24 cellular contexts compared by ENCODE assay signal in genomic region chr5:2238732-2239131, GRCh38.
"Had no signal": no experiment of that assay in that cellular context is flagged by ENCODE, and none has a peak within 500 bp of the region (broad histone marks: within the 10 kb centered on the region; RNA-seq: fewer than 3 reads in every experiment).

No MANE protein-coding gene starts in this region.

- ATAC-seq: naive thymus-derived CD4-positive, alpha-beta T cell; natural killer cell; right cardiac atrium; right lobe of liver; stimulated activated effector memory CD8-positive, alpha-beta T cell treated with anti-CD3 and anti-CD28 coated beads, Interleukin-12 subunit alpha, Interleukin-12 subunit beta, amount 100 ng/mL, for 72 hours; stimulated activated naive B cell treated with anti-CD40 and anti-IgM and Interleukin-4, amounts not matched to agents 10 μg/mL and 1 μg/mL and 100 μg/mL, for 72 hours; upper lobe of right lung had no signal

- H3K4me3 ChIP-seq: neural progenitor cell, ovary, prostate gland, right lobe of liver, sigmoid colon, stomach, thoracic aorta, tibial artery, transverse colon, upper lobe of right lung, uterus had no signal

- H3K9ac ChIP-seq: neural progenitor cell had no signal

- DNase-seq: naive thymus-derived CD4-positive, alpha-beta T cell; natural killer cell; occipital lobe; ovary; retina; right cardiac atrium; right lobe of liver; sigmoid colon; small intestine; stimulated activated CD4-positive, alpha-beta T cell treated with anti-CD3 and anti-CD28 coated beads, Interleukin-15, amount 100 ng/mL, for 24 hours; stimulated activated CD4-positive, alpha-beta T cell treated with anti-CD3 and anti-CD28 coated beads, Interleukin-2, amount 100 ng/mL, for 24 hours; stimulated activated CD4-positive, alpha-beta T cell treated with anti-CD3 and anti-CD28 coated beads, Interleukin-2, amount 100 ng/mL, for 48 hours; stimulated activated CD4-positive, alpha-beta T cell treated with anti-CD3 and anti-CD28 coated beads, Interleukin-4, amount 100 ng/mL, for 24 hours; stimulated activated naive B cell treated with anti-CD40 and anti-IgM and Interleukin-4, amounts not matched to agents 10 μg/mL and 1 μg/mL and 100 μg/mL, for 72 hours; stimulated activated naive CD4-positive, alpha-beta T cell treated with Interleukin-2 at 50 U/mL for 16 hours; stomach; tibial artery; transverse colon; upper lobe of right lung; uterus had no signal

- H3K9me3 ChIP-seq: ovary, prostate gland, right lobe of liver, thoracic aorta, upper lobe of right lung, uterus had no signal

- H3K36me3 ChIP-seq: neural progenitor cell, ovary, prostate gland, right lobe of liver, sigmoid colon, stomach, thoracic aorta, tibial artery, transverse colon, upper lobe of right lung, uterus had no signal

- H2AFZ ChIP-seq: neural progenitor cell had no signal

- H3K4me2 ChIP-seq: neural progenitor cell had no signal

- H3K27ac ChIP-seq: neural progenitor cell, ovary, prostate gland, right lobe of liver, sigmoid colon, stomach, thoracic aorta, tibial artery, transverse colon, upper lobe of right lung, uterus had no signal

- H3K27me3 ChIP-seq: neural progenitor cell, ovary, right lobe of liver, sigmoid colon, stomach, tibial artery, transverse colon, upper lobe of right lung, uterus had no signal

- H3K4me1 ChIP-seq: neural progenitor cell, prostate gland, right lobe of liver, sigmoid colon, stomach, tibial artery, transverse colon, upper lobe of right lung, uterus had no signal
